Comparison of ENCODE assay signal across 10 cellular contexts in genomic region chr19:38044267-38045111, GRCh38.
DNase-seq lines count a peak whose midpoint lies in the region; ATAC-seq lines count a peak whose summit lies in the region.
"Had no signal": no experiment of that assay in that cellular context is flagged by ENCODE, and none has a peak within 500 bp of the region (broad histone marks: within the 10 kb centered on the region; RNA-seq: fewer than 3 reads in every experiment).

No MANE protein-coding gene starts in this region.

- peaks cover 55% of the 10 kb centered on the region for H3K4me1 Mint-ChIP-seq in activated T-cell treated with anti-CD3 and anti-CD28 coated beads, Interleukin-2, amount 50 U/mL, for 24 hours (ENCODE audit: low read depth)
- H3K4me1 Mint-ChIP-seq in activated T-cell treated with anti-CD3 and anti-CD28 coated beads, Interleukin-2, amount 50 U/mL, for 72 hours (ENCODE audit: low read depth), result peaks cover 48% of the 10 kb centered on the region
- peaks cover 25 to 26% of the 10 kb centered on the region in 2 donors for H3K4me1 Mint-ChIP-seq in effector memory CD8-positive, alpha-beta T cell (ENCODE audit: low read depth in 2 of 2)

- no peak for DNase-seq in activated T-cell treated with anti-CD3 and anti-CD28 coated beads, Interleukin-2, amount 50 U/mL, for 24 hours
- no peak for DNase-seq in activated T-cell treated with anti-CD3 and anti-CD28 coated beads, Interleukin-2, amount 50 U/mL, for 72 hours
- DNase-seq in NT2/D1 (ENCODE audit: low read depth, low spot score), result no peak
- no peak for DNase-seq in effector memory CD8-positive, alpha-beta T cell
- DNase-seq in cerebellar nuclear complex (lab: John Stamatoyannopoulos, UW), result no peak
- no peak for DNase-seq in HT-29 (ENCODE audit: low spot score)
- DNase-seq: activated effector memory CD4-positive, alpha-beta T cell treated with Interleukin-2 at 50 U/mL for 16 hours; NCI-H510A had no signal

- H3K27me3 ChIP-seq in NT2/D1 (ENCODE audit: insufficient read depth, insufficient read length) (no peaks in the 10 kb centered on the region), skeletal muscle satellite cell (ENCODE audit: control insufficient read depth, insufficient read depth, low read length) (no peaks in the 10 kb centered on the region)

- H3K9ac ChIP-seq in NT2/D1 (ENCODE audit: insufficient read length, low read depth), result peak overlapping the region; percentile 17
- H3K9ac ChIP-seq in skeletal muscle satellite cell (ENCODE audit: low read depth, low read length), result peak overlapping the region; percentile 30

- H3K4me3 ChIP-seq in NT2/D1 (ENCODE audit: insufficient read length, low read depth) (no peak overlapping the region), skeletal muscle satellite cell (ENCODE audit: low read length) (no peak overlapping the region)

- no peak for ATAC-seq in activated T-cell treated with anti-CD3 and anti-CD28 coated beads, Interleukin-2, amount 50 U/mL, for 72 hours (replicated peaks in 1 of 2)
- no peak for ATAC-seq in effector memory CD8-positive, alpha-beta T cell (replicated peaks)
- no peak for ATAC-seq in HG03108 (IDR thresholded peaks at IDR 0.05; ENCODE audit: unreplicated experiment)

- H3K9me3 ChIP-seq in NT2/D1 (ENCODE audit: insufficient read depth, low read length) (no peaks in the 10 kb centered on the region), skeletal muscle satellite cell (replicated peaks; ENCODE audit: low read length) (no peaks in the 10 kb centered on the region)

- H3K27me3 Mint-ChIP-seq in activated T-cell treated with anti-CD3 and anti-CD28 coated beads, Interleukin-2, amount 50 U/mL, for 24 hours, result no peaks in the 10 kb centered on the region
- no peaks in the 10 kb centered on the region for H3K27me3 Mint-ChIP-seq in activated T-cell treated with anti-CD3 and anti-CD28 coated beads, Interleukin-2, amount 50 U/mL, for 72 hours (ENCODE audit: low read depth)
- H3K27me3 Mint-ChIP-seq in effector memory CD8-positive, alpha-beta T cell, result no peaks in the 10 kb centered on the region

- peak overlapping the region; percentile 2 for H3K27ac Mint-ChIP-seq in activated T-cell treated with anti-CD3 and anti-CD28 coated beads, Interleukin-2, amount 50 U/mL, for 24 hours
- no peak overlapping the region for H3K27ac Mint-ChIP-seq in activated T-cell treated with anti-CD3 and anti-CD28 coated beads, Interleukin-2, amount 50 U/mL, for 72 hours
- peak overlapping the region; percentile 47 to 90 for H3K27ac Mint-ChIP-seq in effector memory CD8-positive, alpha-beta T cell

- H3K36me3 ChIP-seq in NT2/D1 (ENCODE audit: insufficient read depth, insufficient read length, low read length), result no peaks in the 10 kb centered on the region
- H3K36me3 ChIP-seq in skeletal muscle satellite cell (ENCODE audit: insufficient read depth, low read length), result no peaks in the 10 kb centered on the region

- H3K36me3 Mint-ChIP-seq in activated T-cell treated with anti-CD3 and anti-CD28 coated beads, Interleukin-2, amount 50 U/mL, for 24 hours (ENCODE audit: low read depth), result peaks cover 5% of the 10 kb centered on the region
- H3K36me3 Mint-ChIP-seq in activated T-cell treated with anti-CD3 and anti-CD28 coated beads, Interleukin-2, amount 50 U/mL, for 72 hours (ENCODE audit: insufficient read depth in 2 of 2), result peaks cover 1 to 3% of the 10 kb centered on the region in 2 donors
- peaks cover 7% of the 10 kb centered on the region for H3K36me3 Mint-ChIP-seq in effector memory CD8-positive, alpha-beta T cell (ENCODE audit: insufficient read depth)

- no peak overlapping the region for H3K4me3 Mint-ChIP-seq in activated T-cell treated with anti-CD3 and anti-CD28 coated beads, Interleukin-2, amount 50 U/mL, for 24 hours
- H3K4me3 Mint-ChIP-seq in activated T-cell treated with anti-CD3 and anti-CD28 coated beads, Interleukin-2, amount 50 U/mL, for 72 hours, result no peak overlapping the region
- H3K4me3 Mint-ChIP-seq in effector memory CD8-positive, alpha-beta T cell, result no peak overlapping the region

- peaks cover 8% of the 10 kb centered on the region for H3K4me1 ChIP-seq in NT2/D1 (ENCODE audit: insufficient read depth, insufficient read length)
- peaks cover 23% of the 10 kb centered on the region for H3K4me1 ChIP-seq in skeletal muscle satellite cell (ENCODE audit: control insufficient read depth, insufficient read depth, low read length)

- H3K4me2 ChIP-seq in skeletal muscle satellite cell (ENCODE audit: low read length), result no peak overlapping the region

- H3K9me3 Mint-ChIP-seq in activated T-cell treated with anti-CD3 and anti-CD28 coated beads, Interleukin-2, amount 50 U/mL, for 24 hours, result peaks cover 6% of the 10 kb centered on the region
- no peaks in the 10 kb centered on the region for H3K9me3 Mint-ChIP-seq in activated T-cell treated with anti-CD3 and anti-CD28 coated beads, Interleukin-2, amount 50 U/mL, for 72 hours
- no peaks in the 10 kb centered on the region for H3K9me3 Mint-ChIP-seq in effector memory CD8-positive, alpha-beta T cell
